ENCODE assay signal across 8 cellular contexts in the genomic region with DNA sequence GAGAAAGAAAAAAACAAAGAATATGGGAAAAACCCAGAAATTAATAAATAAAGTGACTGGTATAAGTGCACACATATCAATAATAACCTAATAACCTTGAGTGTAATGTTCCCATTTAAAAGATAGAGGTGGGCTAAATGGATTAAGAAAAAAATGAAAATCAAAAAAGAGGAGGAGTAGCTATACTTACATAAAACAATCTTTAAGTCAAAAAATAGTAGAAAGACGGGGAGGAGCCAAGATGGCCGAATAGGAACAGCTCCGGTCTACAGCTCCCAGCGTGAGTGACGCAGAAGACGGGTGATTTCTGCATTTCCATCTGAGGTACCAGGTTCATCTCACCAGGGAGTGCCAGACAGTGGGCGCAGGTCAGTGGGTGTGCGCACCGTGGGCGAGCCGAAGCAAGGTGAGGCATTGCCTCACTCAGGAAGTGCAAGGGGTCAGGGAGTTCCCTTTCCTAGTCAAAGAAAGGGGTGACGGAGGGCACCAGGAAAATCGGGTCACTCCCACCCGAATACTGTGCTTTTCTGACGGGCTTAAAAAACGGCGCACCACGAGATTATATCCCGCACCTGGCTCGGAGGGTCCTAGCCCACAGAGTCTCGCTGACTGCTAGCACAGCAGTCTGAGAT.
DNase-seq lines count a peak whose midpoint lies in the region; ATAC-seq and TF ChIP-seq lines count a peak whose summit lies in the region.
"Not testable (repeated sequence)": the region's sequence is repeated elsewhere in the genome, so short reads cannot be mapped to it uniquely, and the experiment has no call there.

No MANE protein-coding gene starts in this region.

- not testable (repeated sequence) for H3K9me3 ChIP-seq in CD4-positive, CD25-positive, alpha-beta regulatory T cell (ENCODE audit: control insufficient read depth in 2 of 2, low read length in 2 of 2); T-helper 17 cell (ENCODE audit: control insufficient read depth, low read length, poor library complexity, severe bottlenecking)

- ATAC-seq in CD4-positive, CD25-positive, alpha-beta regulatory T cell (ENCODE audit: low read depth in 2 of 2); naive thymus-derived CD8-positive, alpha-beta T cell: not testable (repeated sequence)
- peak; percentile 92 for ATAC-seq in T-helper 17 cell

- H3K79me2 ChIP-seq in KMS-11 (ENCODE audit: insufficient read depth, low read depth) = not testable (repeated sequence)

- H3K9ac ChIP-seq in KMS-11 = peak overlapping the region; percentile 78

- TF ChIP-seq CTCF in KMS-11 (conservative IDR thresholded peaks at IDR 0.05; ENCODE audit: low read depth, low read length) = not testable (repeated sequence)

- H3K4me3 ChIP-seq in CD4-positive, CD25-positive, alpha-beta regulatory T cell (ENCODE audit: low read depth, low read length) = peak overlapping the region; percentile 73
- H3K4me3 ChIP-seq in KMS-11 (IDR thresholded peaks at IDR 0.05; ENCODE audit: insufficient read depth, low read depth, low read length) = not testable (repeated sequence)

- peak in 2 of 3 donors; percentile 9 to 55 for DNase-seq in CD4-positive, CD25-positive, alpha-beta regulatory T cell
- peak; percentile 32 to 61 (median 38) for DNase-seq in T-helper 17 cell
- DNase-seq in activated CD4-positive, alpha-beta T cell treated with anti-CD3 and anti-CD28 coated beads, Interleukin-2, amount 50 U/mL, for 4 hours = peak; percentile 46 to 62
- not testable (repeated sequence) for DNase-seq in activated T-helper 1 cell treated with anti-CD3 and anti-CD28 coated beads, Interleukin-12 subunit alpha, Interleukin-12 subunit beta, Interleukin-2, Interleukin-4 antibody, amounts not matched to agents 30 ng/mL and 10 ng/mL and 1 ng/mL, durations not matched to agents 14 hours and 24 hours and 36 hours (ENCODE audit: low spot score)
- DNase-seq in naive thymus-derived CD8-positive, alpha-beta T cell = peak in 3 of 10 donors; percentile 6 to 34 (median 26)
- DNase-seq in stimulated activated CD8-positive, alpha-beta memory T cell treated with anti-CD3 and anti-CD28 coated beads, Interleukin-7, amount 100 ng/mL, for 4 hours (ENCODE audit: low read depth in 2 of 2) = peak; percentile 34 to 40

- peaks cover 16 to 21% (median 18%) of the 10 kb centered on the region in 4 donors for H3K4me1 Mint-ChIP-seq in CD4-positive, CD25-positive, alpha-beta regulatory T cell
- H3K4me1 Mint-ChIP-seq in T-helper 17 cell = peaks cover 17% of the 10 kb centered on the region
- not testable (repeated sequence) for H3K4me1 Mint-ChIP-seq in activated T-helper 1 cell treated with anti-CD3 and anti-CD28 coated beads, Interleukin-12 subunit alpha, Interleukin-12 subunit beta, Interleukin-2, Interleukin-4 antibody, amounts not matched to agents 30 ng/mL and 10 ng/mL and 1 ng/mL, durations not matched to agents 14 hours and 24 hours and 36 hours (ENCODE audit: low read depth)
- H3K4me1 Mint-ChIP-seq in activated naive CD8-positive, alpha-beta T cell (ENCODE audit: low read depth) = peaks cover 15% of the 10 kb centered on the region
- H3K4me1 Mint-ChIP-seq in naive thymus-derived CD8-positive, alpha-beta T cell = peaks cover 9 to 21% (median 13%) of the 10 kb centered on the region in 4 donors

- H3K27ac ChIP-seq in CD4-positive, CD25-positive, alpha-beta regulatory T cell (ENCODE audit: insufficient read depth, low read length, poor library complexity, severe bottlenecking) = peak overlapping the region; percentile 14
- H3K27ac ChIP-seq in KMS-11 = peak overlapping the region; percentile 80

- not testable (repeated sequence) for H3K4me1 ChIP-seq in CD4-positive, CD25-positive, alpha-beta regulatory T cell (ENCODE audit: control insufficient read depth, insufficient read depth, low read length, poor library complexity, severe bottlenecking); KMS-11 (ENCODE audit: low read depth, poor library complexity, severe bottlenecking)

- not testable (repeated sequence) for H4K20me1 ChIP-seq in KMS-11 (ENCODE audit: insufficient read depth)

- not testable (repeated sequence) for H3K36me3 ChIP-seq in CD4-positive, CD25-positive, alpha-beta regulatory T cell (ENCODE audit: control insufficient read depth, insufficient read depth, low read length); KMS-11 (ENCODE audit: insufficient read depth)

- intact Hi-C loops in activated T-helper 1 cell treated with anti-CD3 and anti-CD28 coated beads, Interleukin-12 subunit alpha, Interleukin-12 subunit beta, Interleukin-2, Interleukin-4 antibody, amounts not matched to agents 30 ng/mL and 10 ng/mL and 1 ng/mL, durations not matched to agents 14 hours and 24 hours and 36 hours (cut with micrococcal nuclease) = not testable (repeated sequence)

- H3K27me3 ChIP-seq in CD4-positive, CD25-positive, alpha-beta regulatory T cell (ENCODE audit: control insufficient read depth, insufficient read depth, low read length); KMS-11 (ENCODE audit: insufficient read depth, low read depth): not testable (repeated sequence)

- POLR2A ChIA-PET in naive thymus-derived CD8-positive, alpha-beta T cell (lab: Charles Lee) = interaction anchor here (0.6 kb wide), 1 partner anchor 389 kb away, joined by 3 read pairs; no protein-coding TSS in a partner anchor

- H3K4me2 ChIP-seq in KMS-11 = peak overlapping the region; percentile 36

- not testable (repeated sequence) for H3K27me3 Mint-ChIP-seq in CD4-positive, CD25-positive, alpha-beta regulatory T cell; T-helper 17 cell; activated T-helper 1 cell treated with anti-CD3 and anti-CD28 coated beads, Interleukin-12 subunit alpha, Interleukin-12 subunit beta, Interleukin-2, Interleukin-4 antibody, amounts not matched to agents 30 ng/mL and 10 ng/mL and 1 ng/mL, durations not matched to agents 14 hours and 24 hours and 36 hours (ENCODE audit: insufficient read depth); activated naive CD8-positive, alpha-beta T cell; naive thymus-derived CD8-positive, alpha-beta T cell

- H3K4me3 Mint-ChIP-seq in CD4-positive, CD25-positive, alpha-beta regulatory T cell = peak overlapping the region; percentile 89 to 96 (median 92)
- peak overlapping the region; percentile 79 for H3K4me3 Mint-ChIP-seq in T-helper 17 cell
- H3K4me3 Mint-ChIP-seq in activated T-helper 1 cell treated with anti-CD3 and anti-CD28 coated beads, Interleukin-12 subunit alpha, Interleukin-12 subunit beta, Interleukin-2, Interleukin-4 antibody, amounts not matched to agents 30 ng/mL and 10 ng/mL and 1 ng/mL, durations not matched to agents 14 hours and 24 hours and 36 hours = peak overlapping the region; percentile 66
- H3K4me3 Mint-ChIP-seq in activated naive CD8-positive, alpha-beta T cell = peak overlapping the region; percentile 75
- peak overlapping the region; percentile 2 to 83 (median 66) for H3K4me3 Mint-ChIP-seq in naive thymus-derived CD8-positive, alpha-beta T cell

- not testable (repeated sequence) for H3K36me3 Mint-ChIP-seq in CD4-positive, CD25-positive, alpha-beta regulatory T cell; T-helper 17 cell (ENCODE audit: low read depth); activated T-helper 1 cell treated with anti-CD3 and anti-CD28 coated beads, Interleukin-12 subunit alpha, Interleukin-12 subunit beta, Interleukin-2, Interleukin-4 antibody, amounts not matched to agents 30 ng/mL and 10 ng/mL and 1 ng/mL, durations not matched to agents 14 hours and 24 hours and 36 hours (ENCODE audit: low read depth); activated naive CD8-positive, alpha-beta T cell; naive thymus-derived CD8-positive, alpha-beta T cell

- peak overlapping the region; percentile 88 for H2AFZ ChIP-seq in KMS-11 (ENCODE audit: low read depth)

- H3K9me3 Mint-ChIP-seq in CD4-positive, CD25-positive, alpha-beta regulatory T cell; activated T-helper 1 cell treated with anti-CD3 and anti-CD28 coated beads, Interleukin-12 subunit alpha, Interleukin-12 subunit beta, Interleukin-2, Interleukin-4 antibody, amounts not matched to agents 30 ng/mL and 10 ng/mL and 1 ng/mL, durations not matched to agents 14 hours and 24 hours and 36 hours; activated naive CD8-positive, alpha-beta T cell (ENCODE audit: low read depth): not testable (repeated sequence)
- peaks cover 0 to 12% (median 7%) of the 10 kb centered on the region in 9 donors for H3K9me3 Mint-ChIP-seq in naive thymus-derived CD8-positive, alpha-beta T cell

- H3K27ac Mint-ChIP-seq in CD4-positive, CD25-positive, alpha-beta regulatory T cell = peak overlapping the region; percentile 88 to 98 (median 93)
- H3K27ac Mint-ChIP-seq in T-helper 17 cell = peak overlapping the region; percentile 73
- peak overlapping the region; percentile 52 for H3K27ac Mint-ChIP-seq in activated T-helper 1 cell treated with anti-CD3 and anti-CD28 coated beads, Interleukin-12 subunit alpha, Interleukin-12 subunit beta, Interleukin-2, Interleukin-4 antibody, amounts not matched to agents 30 ng/mL and 10 ng/mL and 1 ng/mL, durations not matched to agents 14 hours and 24 hours and 36 hours
- peak overlapping the region; percentile 80 for H3K27ac Mint-ChIP-seq in activated naive CD8-positive, alpha-beta T cell
- peak overlapping the region in 8 of 10 donors; percentile 35 to 93 (median 80) for H3K27ac Mint-ChIP-seq in naive thymus-derived CD8-positive, alpha-beta T cell
